ENCODE assay signal across 10 cellular contexts in genomic region chr11:108559340-108559739, GRCh38. TPM values are rescaled to one million over a fixed set of nuclear protein-coding genes. Genes with fewer than 3 reads are reported as not detected.
DNase-seq lines count a peak whose midpoint lies in the region; ATAC-seq and TF ChIP-seq lines count a peak whose summit lies in the region.
"Had no signal": no experiment of that assay in that cellular context is flagged by ENCODE, and none has a peak within 500 bp of the region (broad histone marks: within the 10 kb centered on the region; RNA-seq: fewer than 3 reads in every experiment).

No MANE protein-coding gene starts in this region.

- TF ChIP-seq CTCF in choroid plexus epithelial cell (conservative IDR thresholded peaks at IDR 0.05; ENCODE audit: low read depth, low read length), result no peak

- DNase-seq in GM03348 (ENCODE audit: low spot score) (peak; percentile 34), NCI-H2029 treated with DMSO at 0.1 percent for 48 hours (lab: John Stamatoyannopoulos, UW) (peak; percentile 20), choroid plexus epithelial cell (ENCODE audit: low read depth) (peak; percentile 78), renal cortical epithelial cell (ENCODE audit: low read depth) (peak; percentile 70), NCI-H1105 (lab: John Stamatoyannopoulos, UW) (no peak)
- DNase-seq: activated effector memory CD4-positive, alpha-beta T cell treated with Interleukin-2 at 50 U/mL for 16 hours; cortex of kidney; NCI-H2081 treated with DMSO at 0.1 percent for 48 hours had no signal

- H3K4me3 ChIP-seq in choroid plexus epithelial cell (ENCODE audit: low read depth, low read length), result no peak overlapping the region

- ATAC-seq in HG03520 (IDR thresholded peaks at IDR 0.05; ENCODE audit: unreplicated experiment) (no peak), GM21723 (IDR thresholded peaks at IDR 0.05; ENCODE audit: unreplicated experiment) (no peak)

RNA-seq across cellular contexts. Expression of gene EXPH5, which starts 34.2 kb away (rescaled TPM):
- 6.7 and 9.9 TPM in 2 replicates for total RNA-seq in renal cortical epithelial cell
